In the genomic region with DNA sequence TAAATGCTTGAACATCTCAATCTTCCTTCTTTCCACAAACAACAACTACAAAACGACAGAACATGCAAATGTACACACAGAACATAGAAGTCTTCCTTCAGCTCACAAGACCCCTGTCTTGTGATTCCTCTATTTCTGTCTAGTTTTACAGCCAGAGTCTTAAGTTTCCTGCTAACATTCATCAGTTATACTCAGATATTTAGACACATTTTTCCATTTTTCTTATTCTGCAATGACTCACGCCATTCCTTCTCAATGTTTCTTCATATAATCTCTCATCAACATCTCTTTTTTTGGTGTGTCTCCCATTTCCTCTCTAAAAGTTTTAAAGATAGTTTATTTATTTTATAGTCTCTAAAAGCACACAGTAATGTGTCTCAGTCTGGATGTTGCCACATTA, we compare ENCODE assay signal across 17 cellular contexts.
"Had no signal": no experiment of that assay in that cellular context is flagged by ENCODE, and none has a peak within 500 bp of the region (broad histone marks: within the 10 kb centered on the region; RNA-seq: fewer than 3 reads in every experiment).

No MANE protein-coding gene starts in this region.

- H3K4me1 Mint-ChIP-seq: stimulated activated memory B cell treated with anti-CD40 and anti-IgM and Interleukin-4, amounts not matched to agents 10 μg/mL and 1 μg/mL and 100 μg/mL, for 72 hours had no signal

- H3K4me1 ChIP-seq: lower lobe of right lung, right atrium auricular region, transverse colon had no signal

- DNase-seq: activated CD4-positive, alpha-beta T cell treated with anti-CD3 and anti-CD28 coated beads, Interleukin-2, amount 50 U/mL, for 1 hour; activated CD4-positive, CD25-positive, alpha-beta regulatory T cell; activated gamma-delta T cell; activated T-cell treated with anti-CD3 and anti-CD28 coated beads, Interleukin-2, amount 50 U/mL, for 24 hours; aorta; left cardiac atrium; lower lobe of right lung; midbrain; T-helper 2 cell; transverse colon had no signal

- H3K36me3 Mint-ChIP-seq: activated naive CD8-positive, alpha-beta T cell; stimulated activated memory B cell treated with anti-CD40 and anti-IgM and Interleukin-4, amounts not matched to agents 10 μg/mL and 1 μg/mL and 100 μg/mL, for 72 hours had no signal

- H3K27ac ChIP-seq: lower lobe of right lung, neutrophil, right atrium auricular region, transverse colon had no signal

- FAIRE-seq: colon, TTC549 had no signal

- H3K27me3 ChIP-seq: neutrophil, right atrium auricular region, transverse colon had no signal

- H3K4me3 Mint-ChIP-seq: activated naive CD8-positive, alpha-beta T cell; activated T-cell treated with anti-CD3 and anti-CD28 coated beads, Interleukin-2, amount 50 U/mL, for 24 hours; stimulated activated memory B cell treated with anti-CD40 and anti-IgM and Interleukin-4, amounts not matched to agents 10 μg/mL and 1 μg/mL and 100 μg/mL, for 72 hours had no signal

- H3K27ac Mint-ChIP-seq: activated naive CD8-positive, alpha-beta T cell; activated T-cell treated with anti-CD3 and anti-CD28 coated beads, Interleukin-2, amount 50 U/mL, for 24 hours; stimulated activated memory B cell treated with anti-CD40 and anti-IgM and Interleukin-4, amounts not matched to agents 10 μg/mL and 1 μg/mL and 100 μg/mL, for 72 hours had no signal

- H3K27me3 Mint-ChIP-seq: activated naive CD8-positive, alpha-beta T cell; activated T-cell treated with anti-CD3 and anti-CD28 coated beads, Interleukin-2, amount 50 U/mL, for 24 hours; stimulated activated memory B cell treated with anti-CD40 and anti-IgM and Interleukin-4, amounts not matched to agents 10 μg/mL and 1 μg/mL and 100 μg/mL, for 72 hours had no signal

- H3K4me2 ChIP-seq: smooth muscle cell had no signal

- H3K9me3 ChIP-seq: neutrophil, right atrium auricular region had no signal

- ATAC-seq: left cardiac atrium; lower lobe of right lung; stimulated activated memory B cell treated with anti-CD40 and anti-IgM and Interleukin-4, amounts not matched to agents 10 μg/mL and 1 μg/mL and 100 μg/mL, for 72 hours had no signal

- H3K4me3 ChIP-seq: lower lobe of right lung, right atrium auricular region, smooth muscle cell, transverse colon had no signal

- H3K36me3 ChIP-seq: lower lobe of right lung, neutrophil, right atrium auricular region, transverse colon had no signal
